14 cellular contexts compared by ENCODE assay signal in the genomic region with DNA sequence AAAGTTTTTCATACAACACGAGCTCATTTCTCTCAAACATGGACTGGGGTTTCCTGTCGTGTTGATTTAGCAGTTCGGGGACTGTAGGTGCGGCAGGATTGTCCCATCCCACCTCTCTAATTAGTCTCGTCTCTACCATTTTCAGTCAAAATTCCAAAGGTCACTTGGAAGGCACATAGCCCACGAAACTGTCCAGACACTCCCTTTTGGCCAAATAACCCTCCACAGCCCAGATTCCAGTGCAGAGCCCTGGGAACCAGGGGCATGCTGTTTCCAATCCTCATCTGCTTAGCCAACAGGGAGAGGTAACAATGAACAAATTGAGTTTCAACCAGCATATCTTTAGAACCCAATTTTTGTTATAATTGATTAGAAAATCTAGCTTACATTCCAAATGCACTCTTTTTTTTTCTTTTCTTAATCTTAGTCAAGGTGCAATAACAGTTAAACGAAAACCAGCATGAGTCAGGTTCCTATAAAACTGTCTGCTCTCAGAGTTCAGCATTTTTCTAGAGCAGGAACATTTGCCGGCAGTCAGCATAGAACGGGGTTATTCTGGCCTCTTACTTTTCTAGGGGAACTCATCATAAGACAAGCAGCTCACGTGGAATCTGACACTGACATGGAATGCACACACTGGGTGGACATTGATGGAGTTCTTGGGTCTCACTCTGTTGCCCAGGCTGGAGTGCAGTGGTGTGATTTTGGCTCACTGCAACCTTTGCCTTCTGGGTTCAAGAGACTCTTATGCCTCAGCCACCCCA.
"Had no signal": no experiment of that assay in that cellular context is flagged by ENCODE, and none has a peak within 500 bp of the region (broad histone marks: within the 10 kb centered on the region; RNA-seq: fewer than 3 reads in every experiment).

No MANE protein-coding gene starts in this region.

- H3K4me1 Mint-ChIP-seq: naive thymus-derived CD8-positive, alpha-beta T cell had no signal

- H3K4me1 ChIP-seq: prostate gland had no signal

- H3K9me3 Mint-ChIP-seq: activated T-helper 1 cell treated with anti-CD3 and anti-CD28 coated beads, Interleukin-12 subunit alpha, Interleukin-12 subunit beta, Interleukin-2, Interleukin-4 antibody, amounts not matched to agents 30 ng/mL and 10 ng/mL and 1 ng/mL, durations not matched to agents 14 hours and 24 hours and 36 hours; T-helper 1 cell treated with Interleukin-12 subunit alpha and Interleukin-12 subunit beta and Interleukin-4 antibody, amounts not matched to agents 30 μg/mL and 1 μg/mL, for 36 hours had no signal

- H3K27ac ChIP-seq: cardiac muscle cell, epithelial cell of prostate, lower lobe of right lung, neutrophil, prostate gland had no signal

- H3K4me3 Mint-ChIP-seq: activated T-helper 1 cell treated with anti-CD3 and anti-CD28 coated beads, Interleukin-12 subunit alpha, Interleukin-12 subunit beta, Interleukin-2, Interleukin-4 antibody, amounts not matched to agents 30 ng/mL and 10 ng/mL and 1 ng/mL, durations not matched to agents 14 hours and 24 hours and 36 hours; naive thymus-derived CD8-positive, alpha-beta T cell; T-helper 1 cell treated with Interleukin-12 subunit alpha and Interleukin-12 subunit beta and Interleukin-4 antibody, amounts not matched to agents 30 μg/mL and 1 μg/mL, for 36 hours had no signal

- H3K4me3 ChIP-seq: cardiac muscle cell, lower lobe of right lung, prostate gland had no signal

- H3K4me2 ChIP-seq: SK-N-SH had no signal

- H3K9ac ChIP-seq: SK-N-SH had no signal

- ATAC-seq: lower lobe of right lung; naive thymus-derived CD8-positive, alpha-beta T cell had no signal

- H3K27me3 ChIP-seq: cardiac muscle cell, neutrophil had no signal

- H3K9me3 ChIP-seq: lower lobe of right lung, neutrophil, prostate gland, SK-N-SH had no signal

- H3K27ac Mint-ChIP-seq: activated T-helper 1 cell treated with anti-CD3 and anti-CD28 coated beads, Interleukin-12 subunit alpha, Interleukin-12 subunit beta, Interleukin-2, Interleukin-4 antibody, amounts not matched to agents 30 ng/mL and 10 ng/mL and 1 ng/mL, durations not matched to agents 14 hours and 24 hours and 36 hours; naive thymus-derived CD8-positive, alpha-beta T cell; T-helper 1 cell treated with Interleukin-12 subunit alpha and Interleukin-12 subunit beta and Interleukin-4 antibody, amounts not matched to agents 30 μg/mL and 1 μg/mL, for 36 hours had no signal

- H3K36me3 ChIP-seq: cardiac muscle cell, lower lobe of right lung, neutrophil, prostate gland had no signal

- DNase-seq: activated CD4-positive, alpha-beta T cell treated with anti-CD3 and anti-CD28 coated beads for 4 hours; activated naive CD4-positive, alpha-beta T cell treated with Interleukin-2 at 50 U/mL for 16 hours; effector memory CD4-positive, alpha-beta T cell; lower lobe of right lung; midbrain; naive thymus-derived CD8-positive, alpha-beta T cell; SK-N-SH; stimulated activated CD4-positive, alpha-beta T cell treated with anti-CD3 and anti-CD28 coated beads, Interleukin-4, amount 100 ng/mL, for 4 hours had no signal
